9 cellular contexts compared by ENCODE assay signal in the genomic region with DNA sequence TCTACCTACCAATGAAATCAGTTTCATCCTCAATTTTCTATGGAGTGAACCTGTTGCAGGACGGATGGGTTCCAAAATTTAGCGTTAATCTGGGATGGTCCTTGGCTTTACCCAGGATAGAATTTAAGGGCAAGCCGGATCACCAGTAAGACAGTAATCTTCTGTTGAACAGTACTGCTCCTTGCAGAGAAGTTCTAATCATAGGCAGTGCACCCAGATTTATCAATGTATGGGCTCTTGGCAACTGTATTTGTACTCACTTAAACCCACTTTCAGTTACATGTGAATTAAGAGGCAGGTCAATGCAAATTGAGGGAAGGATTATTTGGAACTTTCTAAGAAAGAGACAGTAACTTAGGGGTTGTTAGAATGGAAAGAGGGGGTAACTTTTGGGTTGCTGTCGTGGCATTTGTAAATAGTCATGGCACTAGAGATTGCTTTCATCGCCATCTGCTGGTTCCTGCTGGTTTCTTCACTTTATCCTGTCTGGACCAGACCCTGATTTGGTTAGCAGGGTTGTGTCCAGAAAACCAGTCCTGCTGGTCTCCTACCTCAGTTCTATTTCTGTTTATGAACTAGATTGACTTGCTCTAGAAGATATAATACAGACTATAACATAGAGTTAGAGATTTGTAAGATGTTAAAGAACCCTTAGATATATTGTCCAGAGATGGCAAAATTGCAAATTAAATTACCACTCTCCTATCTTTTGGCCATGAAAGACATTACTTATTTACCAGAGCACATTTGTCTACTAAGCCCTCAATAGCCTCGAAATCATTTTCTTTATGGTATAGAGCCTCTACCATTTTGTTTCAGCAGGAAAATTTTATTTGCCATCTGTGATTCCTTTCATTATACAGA.
DNase-seq lines count a peak whose midpoint lies in the region; ATAC-seq and TF ChIP-seq lines count a peak whose summit lies in the region.
"Had no signal": no experiment of that assay in that cellular context is flagged by ENCODE, and none has a peak within 500 bp of the region (broad histone marks: within the 10 kb centered on the region; RNA-seq: fewer than 3 reads in every experiment).

No MANE protein-coding gene starts in this region.

- intact Hi-C loops in Caco-2 (cut with micrococcal nuclease; ENCODE audit: unreplicated experiment): loop anchor here (1.0 to 10.0 kb wide), 4 partner anchors 96 to 350 kb away; no protein-coding TSS in a partner anchor

- H3K36me3 ChIP-seq in Caco-2 (ENCODE audit: control insufficient read depth, insufficient read depth, low read length): no peaks in the 10 kb centered on the region

- no peak overlapping the region for H3K4me3 Mint-ChIP-seq in Caco-2 (ENCODE audit: unreplicated experiment)
- H3K4me3 Mint-ChIP-seq: T-helper 1 cell treated with Interleukin-12 subunit alpha and Interleukin-12 subunit beta and Interleukin-4 antibody, amounts not matched to agents 30 μg/mL and 1 μg/mL, for 36 hours had no signal

- POLR2A ChIA-PET in Caco-2 (lab: Charles Lee): no interaction called here

- H3K27ac Mint-ChIP-seq in Caco-2 (ENCODE audit: unreplicated experiment): no peak overlapping the region
- H3K27ac Mint-ChIP-seq: T-helper 1 cell treated with Interleukin-12 subunit alpha and Interleukin-12 subunit beta and Interleukin-4 antibody, amounts not matched to agents 30 μg/mL and 1 μg/mL, for 36 hours had no signal

- no peaks in the 10 kb centered on the region for H3K27me3 ChIP-seq in Caco-2 (replicated peaks; ENCODE audit: control insufficient read depth, insufficient read depth, low read length)

- TF ChIP-seq CTCF in Caco-2 (IDR thresholded peaks at IDR 0.05; ENCODE audit: insufficient read depth in 1 of 2, low read depth in 1 of 2, low read length in 1 of 2, severe bottlenecking in 1 of 2, unreplicated experiment in 1 of 2): peak; percentile 60 to 61
- peak; percentile 71 for TF ChIP-seq CTCF in WI38 (IDR thresholded peaks at IDR 0.05; ENCODE audit: low read depth, low read length)
- peak; percentile 81 for TF ChIP-seq CTCF in fibroblast of pulmonary artery (IDR thresholded peaks at IDR 0.05; ENCODE audit: low read length, missing control alignments)

- CTCF ChIA-PET in Caco-2 (lab: Charles Lee): no interaction called here

- peaks cover 4% of the 10 kb centered on the region for H3K27me3 Mint-ChIP-seq in Caco-2 (ENCODE audit: insufficient read depth, unreplicated experiment)

- H3K4me3 ChIP-seq in Caco-2 (ENCODE audit: low read depth, low read length): no peak overlapping the region
- no peak overlapping the region for H3K4me3 ChIP-seq in WI38 (ENCODE audit: low read depth, low read length)
- no peak overlapping the region for H3K4me3 ChIP-seq in fibroblast of pulmonary artery (replicated peaks; ENCODE audit: low read depth, low read length)

- no peaks in the 10 kb centered on the region for H3K4me1 Mint-ChIP-seq in Caco-2 (ENCODE audit: low read depth, unreplicated experiment)

- DNase-seq in Caco-2: peak; percentile 47 to 50
- DNase-seq in LoVo (ENCODE audit: low spot score): peak; percentile 39
- DNase-seq in fibroblast of pulmonary artery (ENCODE audit: low read depth): peak; percentile 58
- peak; percentile 31 for DNase-seq in renal cortical epithelial cell (ENCODE audit: low read depth)
- no peak for DNase-seq in DMS153 (lab: John Stamatoyannopoulos, UW)

- no peaks in the 10 kb centered on the region for H3K4me1 ChIP-seq in Caco-2

- ATAC-seq in GM19351 (IDR thresholded peaks at IDR 0.05; ENCODE audit: unreplicated experiment): peak; percentile 85
- no peak for ATAC-seq in GM21576 (IDR thresholded peaks at IDR 0.05; ENCODE audit: unreplicated experiment)

- no TSS peak for BruUV-seq in Caco-2 (replicated peaks; lab: Mats Ljungman, UMichigan)

- peaks cover 15% of the 10 kb centered on the region for H3K9me3 Mint-ChIP-seq in Caco-2 (ENCODE audit: unreplicated experiment)

- H3K36me3 Mint-ChIP-seq in Caco-2 (ENCODE audit: insufficient read depth, unreplicated experiment): no peaks in the 10 kb centered on the region

- H3K9me3 ChIP-seq in Caco-2: peaks cover 4% of the 10 kb centered on the region; the same call in 1 of the 2 replicates
